In genomic region chr17:2397247-2398171, GRCh38 we compare ENCODE assay signal across 1 cellular context.
TF ChIP-seq lines count a peak whose summit lies in the region.

No MANE protein-coding gene starts in this region.

TF ChIP-seq in IMR-90, 13 proteins besides CTCF, POLR2A, EP300 and RAD21 (continued from another document):
- TF ChIP-seq MAFK (IDR thresholded peaks at IDR 0.05; ENCODE audit: low read depth, low read length): no peak
- TF ChIP-seq SMC3 (IDR thresholded peaks at IDR 0.05; ENCODE audit: low read depth, low read length): no peak
- no peak for TF ChIP-seq MAZ (IDR thresholded peaks at IDR 0.05; ENCODE audit: borderline replicate concordance, low read depth, low read length)
- no peak for TF ChIP-seq RFX5 (IDR thresholded peaks at IDR 0.05; ENCODE audit: low read depth, low read length)
- TF ChIP-seq RCOR1 (IDR thresholded peaks at IDR 0.05; ENCODE audit: insufficient replicate concordance, low read length): no peak
- no peak for TF ChIP-seq NFE2L2 (IDR thresholded peaks at IDR 0.05; ENCODE audit: low read depth, low read length)
TF ChIP-seq in IMR-90: peak in this region for 0.
